26 cellular contexts compared by ENCODE assay signal in genomic region chr20:2918096-2919049, GRCh38. TPM values are rescaled to one million over a fixed set of nuclear protein-coding genes. Genes with fewer than 3 reads are reported as not detected.
DNase-seq lines count a peak whose midpoint lies in the region; ATAC-seq and TF ChIP-seq lines count a peak whose summit lies in the region.
"Had no signal": no experiment of that assay in that cellular context is flagged by ENCODE, and none has a peak within 500 bp of the region (broad histone marks: within the 10 kb centered on the region; RNA-seq: fewer than 3 reads in every experiment).

No MANE protein-coding gene starts in this region.

- H2AFZ ChIP-seq in GM23338 (no peak overlapping the region), hepatocyte (no peak overlapping the region)

- no peak overlapping the region for H3K27ac Mint-ChIP-seq in GM23338
- H3K27ac Mint-ChIP-seq: activated T-cell treated with anti-CD3 and anti-CD28 coated beads, Interleukin-2, amount 50 U/mL, for 24 hours; stimulated activated naive CD8-positive, alpha-beta T cell treated with anti-CD3 and anti-CD28 coated beads, Interleukin-15, amount 100 ng/mL, for 72 hours; T-helper 1 cell treated with Interleukin-12 subunit alpha and Interleukin-12 subunit beta and Interleukin-4 antibody, amounts not matched to agents 30 μg/mL and 1 μg/mL, for 36 hours had no signal

- H3K9me3 ChIP-seq in hepatocyte (ENCODE audit: low read depth), result no peaks in the 10 kb centered on the region
- H3K9me3 ChIP-seq: adrenal gland, left ventricle myocardium inferior, sigmoid colon, tibial nerve had no signal

- H3K27me3 ChIP-seq in GM23338 (ENCODE audit: insufficient read depth) (no peaks in the 10 kb centered on the region), hepatocyte (no peaks in the 10 kb centered on the region)
- H3K27me3 ChIP-seq: adrenal gland, brain microvascular endothelial cell, foreskin keratinocyte, sigmoid colon, tibial nerve had no signal

- ATAC-seq in GM23338, result no peak
- ATAC-seq: esophagus mucosa; foreskin keratinocyte; stimulated activated naive CD8-positive, alpha-beta T cell treated with anti-CD3 and anti-CD28 coated beads, Interleukin-15, amount 100 ng/mL, for 72 hours had no signal

- H3K27ac ChIP-seq in GM23338 (ENCODE audit: low read depth) (peak overlapping the region; percentile 88; the same call in 1 of the 2 replicates), hepatocyte (peak overlapping the region; percentile 8)
- H3K27ac ChIP-seq: adrenal gland, brain microvascular endothelial cell, foreskin keratinocyte, left ventricle myocardium inferior, sigmoid colon, tibial nerve had no signal

- peaks cover 34% of the 10 kb centered on the region for H3K4me1 Mint-ChIP-seq in GM23338

- peaks cover 50% of the 10 kb centered on the region for H3K4me1 ChIP-seq in GM23338 (ENCODE audit: insufficient read depth)
- peaks cover 10% of the 10 kb centered on the region for H3K4me1 ChIP-seq in hepatocyte (ENCODE audit: insufficient read depth)
- H3K4me1 ChIP-seq: foreskin keratinocyte, sigmoid colon had no signal

- H3K9me2 ChIP-seq in GM23338 (ENCODE audit: insufficient read depth) (no peaks in the 10 kb centered on the region), hepatocyte (replicated peaks; ENCODE audit: insufficient read depth) (no peaks in the 10 kb centered on the region)

- H3K36me3 ChIP-seq in GM23338 (ENCODE audit: insufficient read depth) (no peaks in the 10 kb centered on the region), hepatocyte (replicated peaks; ENCODE audit: insufficient read depth, low read depth) (no peaks in the 10 kb centered on the region)
- H3K36me3 ChIP-seq: adrenal gland, brain microvascular endothelial cell had no signal

- H3K4me2 ChIP-seq in GM23338, result no peak overlapping the region; the same call in 1 of the 2 replicates
- H3K4me2 ChIP-seq in hepatocyte, result peak overlapping the region; percentile 17

- no peaks in the 10 kb centered on the region for H3K9me3 Mint-ChIP-seq in GM23338
- H3K9me3 Mint-ChIP-seq: activated T-cell treated with anti-CD3 and anti-CD28 coated beads, Interleukin-2, amount 50 U/mL, for 24 hours; stimulated activated naive CD8-positive, alpha-beta T cell treated with anti-CD3 and anti-CD28 coated beads, Interleukin-15, amount 100 ng/mL, for 72 hours; T-helper 1 cell treated with Interleukin-12 subunit alpha and Interleukin-12 subunit beta and Interleukin-4 antibody, amounts not matched to agents 30 μg/mL and 1 μg/mL, for 36 hours had no signal

- peaks cover 2% of the 10 kb centered on the region; the same call in 2 of the 3 replicates for H3K36me3 Mint-ChIP-seq in GM23338 (ENCODE audit: low read depth)

- DNase-seq in DMS53 (lab: John Stamatoyannopoulos, UW), result peak; percentile 30
- DNase-seq in DMS53 treated with DMSO at 0.1 percent for 48 hours (lab: John Stamatoyannopoulos, UW; ENCODE audit: unreplicated experiment), result no peak
- no peak for DNase-seq in GM23338 (ENCODE audit: low spot score)
- no peak for DNase-seq in hepatocyte (ENCODE audit: low spot score)
- DNase-seq in renal cortical epithelial cell (ENCODE audit: low read depth), result peak; percentile 6
- no peak for DNase-seq in posterior cingulate gyrus
- DNase-seq in stimulated activated CD4-positive, alpha-beta T cell treated with anti-CD3 and anti-CD28 coated beads, Interleukin-2, amount 100 ng/mL, for 48 hours, result no peak
- DNase-seq in GM20000 (ENCODE audit: low spot score), result no peak
- DNase-seq: 8988T; activated CD4-positive, alpha-beta T cell treated with anti-CD3 and anti-CD28 coated beads for 4 hours; activated T-cell treated with anti-CD3 and anti-CD28 coated beads, Interleukin-2, amount 50 U/mL, for 24 hours; adrenal gland; AML-193; brain microvascular endothelial cell; effector memory CD4-positive, alpha-beta T cell; foreskin keratinocyte; left ventricle myocardium inferior; NCI-H1694 treated with DMSO at 0.1 percent for 48 hours; NCI-H2227 treated with DMSO at 0.1 percent for 48 hours; NCI-H774; RPMI8226; sigmoid colon; stimulated activated naive CD8-positive, alpha-beta T cell treated with anti-CD3 and anti-CD28 coated beads, Interleukin-15, amount 100 ng/mL, for 72 hours had no signal

- no peaks in the 10 kb centered on the region; the same call in 1 of the 2 replicates for H4K20me1 ChIP-seq in GM23338 (replicated peaks; ENCODE audit: insufficient read depth)
- no peaks in the 10 kb centered on the region for H4K20me1 ChIP-seq in hepatocyte (ENCODE audit: insufficient read depth, poor library complexity, severe bottlenecking)

- TF ChIP-seq CTCF in GM23338 (conservative IDR thresholded peaks at IDR 0.05; ENCODE audit: low read depth in 2 of 2) (no peak), hepatocyte (IDR thresholded peaks at IDR 0.05; ENCODE audit: poor library complexity) (no peak), GM20000 (IDR thresholded peaks at IDR 0.05; ENCODE audit: extremely low read depth, missing control alignments) (no peak)

- no peak overlapping the region for H3K4me3 Mint-ChIP-seq in GM23338
- H3K4me3 Mint-ChIP-seq: activated T-cell treated with anti-CD3 and anti-CD28 coated beads, Interleukin-2, amount 50 U/mL, for 24 hours; stimulated activated naive CD8-positive, alpha-beta T cell treated with anti-CD3 and anti-CD28 coated beads, Interleukin-15, amount 100 ng/mL, for 72 hours; T-helper 1 cell treated with Interleukin-12 subunit alpha and Interleukin-12 subunit beta and Interleukin-4 antibody, amounts not matched to agents 30 μg/mL and 1 μg/mL, for 36 hours had no signal

- peaks cover 3% of the 10 kb centered on the region for H3K27me3 Mint-ChIP-seq in GM23338 (ENCODE audit: insufficient read depth, low read depth, poor library complexity)
- H3K27me3 Mint-ChIP-seq: activated T-cell treated with anti-CD3 and anti-CD28 coated beads, Interleukin-2, amount 50 U/mL, for 24 hours; stimulated activated naive CD8-positive, alpha-beta T cell treated with anti-CD3 and anti-CD28 coated beads, Interleukin-15, amount 100 ng/mL, for 72 hours had no signal

- intact Hi-C loops in posterior cingulate gyrus (cut with DNase I), result no loop called here

- H3K79me2 ChIP-seq in GM23338 (replicated peaks; ENCODE audit: insufficient read depth) (peaks cover 76% of the 10 kb centered on the region), hepatocyte (peaks cover 45% of the 10 kb centered on the region)

- no peak overlapping the region for H3K4me3 ChIP-seq in GM23338
- no peak overlapping the region for H3K4me3 ChIP-seq in hepatocyte
- H3K4me3 ChIP-seq: adrenal gland, left ventricle myocardium inferior, sigmoid colon, tibial nerve had no signal

- 92% methylated on average over 7 of the region's 7 CpGs for WGBS in hepatocyte (ENCODE audit: low lambda C conversion rate, missing lambda C conversion rate)

- no peaks in the 10 kb centered on the region for H3F3A ChIP-seq in GM23338 (replicated peaks; ENCODE audit: low read depth)

TF ChIP-seq in GM23338, 12 proteins besides CTCF, POLR2A, EP300 and RAD21 (continues in another document):
- TF ChIP-seq ZNF331 (CRISPR knock-in tag; IDR thresholded peaks at IDR 0.05; ENCODE audit: low read depth) (no peak), POLR2AphosphoS5 (IDR thresholded peaks at IDR 0.05; ENCODE audit: low read depth) (no peak), EZH2phosphoT487 (IDR thresholded peaks at IDR 0.05; ENCODE audit: unreplicated experiment) (no peak), ZNF114 (CRISPR knock-in tag; IDR thresholded peaks at IDR 0.05) (no peak), NANOG (IDR thresholded peaks at IDR 0.05; ENCODE audit: borderline replicate concordance) (no peak), JUNB (IDR thresholded peaks at IDR 0.05; ENCODE audit: unreplicated experiment) (no peak)

RNA-seq across cellular contexts. Expression of gene PTPRA, which starts 45.1 kb away (rescaled TPM):
- total RNA-seq in GM23338 (2014; rRNA removed; shearing (Covaris generic)), result 37.8 and 43.9 TPM in 2 replicates
- polyA plus RNA-seq in GM23338 (2016; fragmentation: Nextera tagmentation; extraction: Ambion mirVana) (39.3 and 46.9 TPM in 2 replicates), hepatocyte (36.7 and 45.1 TPM in 2 replicates)
- total RNA-seq in hepatocyte (51.8 and 54.7 TPM in 2 replicates), renal cortical epithelial cell (31.3 and 50.6 TPM in 2 replicates)

Comparison
In these comparisons a context has a peak if more than half of its experiments do, and no peak if none do; other contexts are left out.
1. DNase-seq: peak in DMS53 (single experiment) and renal cortical epithelial cell (single experiment); none in DMS53 treated with DMSO at 0.1 percent for 48 hours (single experiment), GM23338 (single experiment), hepatocyte (single experiment), posterior cingulate gyrus (0 of 10), stimulated activated CD4-positive, alpha-beta T cell treated with anti-CD3 and anti-CD28 coated beads, Interleukin-2, amount 100 ng/mL, for 48 hours (0 of 2) and GM20000 (single experiment).